Comparison of ENCODE assay signal across 8 cellular contexts in the genomic region with DNA sequence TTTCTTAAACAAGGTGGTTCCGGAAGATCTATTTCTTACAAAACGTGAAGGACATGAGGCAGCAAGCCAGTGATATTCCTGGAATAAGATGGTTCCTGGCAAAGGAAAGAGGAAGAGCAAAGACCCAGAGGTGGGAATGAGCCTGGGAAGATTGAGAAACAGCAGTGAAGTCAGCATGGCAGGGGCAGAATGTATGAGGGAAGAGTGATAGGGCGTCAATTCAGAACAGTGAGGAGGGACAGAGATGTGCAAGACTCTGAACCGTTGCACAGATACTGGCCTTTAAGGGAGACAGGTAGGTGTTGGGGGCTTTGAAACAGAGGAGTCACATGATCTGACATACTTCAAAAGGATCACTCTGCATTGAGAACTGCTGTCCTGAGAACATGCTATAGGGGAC.
"Had no signal": no experiment of that assay in that cellular context is flagged by ENCODE, and none has a peak within 500 bp of the region (broad histone marks: within the 10 kb centered on the region; RNA-seq: fewer than 3 reads in every experiment).

No MANE protein-coding gene starts in this region.

- H3K36me3 ChIP-seq: HAP-1 had no signal

- H3K27me3 Mint-ChIP-seq: IgD-negative memory B cell had no signal

- H3K27ac ChIP-seq: HL-60 had no signal

- ATAC-seq: GM23338, HCT116 had no signal

- H3K27ac Mint-ChIP-seq: GM23338, HFFc6 had no signal

- H3K4me3 ChIP-seq: GM23338, HAP-1 had no signal

- H3K4me1 Mint-ChIP-seq: GM23338, IgD-negative memory B cell had no signal

- DNase-seq: H7, HFFc6, KG1 had no signal

- H3K4me3 Mint-ChIP-seq: GM23338, HFFc6 had no signal

- H3K36me3 Mint-ChIP-seq: IgD-negative memory B cell had no signal
